1 cellular context compared by ENCODE assay signal in the genomic region with DNA sequence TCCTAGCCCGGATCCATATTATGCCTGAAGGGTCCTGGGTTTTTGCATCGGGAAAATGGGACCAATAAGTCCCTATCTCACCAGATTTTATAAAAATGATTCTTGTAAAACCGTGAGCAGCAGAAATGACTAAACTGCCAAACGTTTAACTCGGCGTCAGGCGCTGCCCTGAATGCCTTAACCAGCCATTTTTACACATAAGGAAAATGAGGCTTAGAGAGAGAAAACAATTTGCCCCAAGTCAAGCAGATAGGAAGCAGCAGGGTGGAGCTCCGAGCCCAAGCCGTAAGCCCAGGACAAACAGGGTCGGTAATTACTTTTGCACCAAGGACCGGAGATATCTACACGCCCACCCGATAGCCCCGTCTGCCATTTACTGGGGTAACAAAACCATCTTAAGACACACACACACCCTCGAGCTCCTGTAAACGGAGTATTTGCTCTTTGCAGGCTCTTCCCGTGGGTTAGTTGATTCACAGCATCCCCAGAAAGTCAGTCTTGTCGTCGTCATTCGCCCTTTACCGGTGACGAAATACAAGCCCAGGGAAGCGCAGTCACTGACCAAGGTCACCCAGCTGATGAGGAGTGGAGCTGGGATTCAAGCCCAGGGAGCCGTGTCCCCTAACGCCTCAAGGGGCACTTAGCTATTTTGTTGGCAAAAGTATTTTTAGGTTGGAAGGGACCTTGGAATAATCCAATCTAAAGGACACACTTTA.
TF ChIP-seq lines count a peak whose summit lies in the region.

No MANE protein-coding gene starts in this region.

TF ChIP-seq in IMR-90, 13 proteins besides CTCF, POLR2A, EP300 and RAD21:
- TF ChIP-seq MXI1 (IDR thresholded peaks at IDR 0.05; ENCODE audit: borderline replicate concordance, low read depth, low read length) (no peak), RFX5 (IDR thresholded peaks at IDR 0.05; ENCODE audit: low read depth, low read length) (no peak), CEBPB (IDR thresholded peaks at IDR 0.05; ENCODE audit: low read depth, low read length) (peak; percentile 82), RCOR1 (IDR thresholded peaks at IDR 0.05; ENCODE audit: insufficient replicate concordance, low read length) (no peak), CHD1 (IDR thresholded peaks at IDR 0.05; ENCODE audit: low read depth, low read length) (peak; percentile 77; the same call in 1 of the 2 replicates), ELK1 (IDR thresholded peaks at IDR 0.05; ENCODE audit: borderline replicate concordance, low read depth, low read length) (no peak), FOS (IDR thresholded peaks at IDR 0.05; ENCODE audit: low read depth, low read length) (no peak)
TF ChIP-seq in IMR-90: peak in this region for 2.
